Comparison of ENCODE assay signal across 26 cellular contexts in genomic region chr11:93493252-93493897, GRCh38. TPM values are rescaled to one million over a fixed set of nuclear protein-coding genes. Genes with fewer than 3 reads are reported as not detected.
DNase-seq lines count a peak whose midpoint lies in the region; ATAC-seq and TF ChIP-seq lines count a peak whose summit lies in the region.
"Had no signal": no experiment of that assay in that cellular context is flagged by ENCODE, and none has a peak within 500 bp of the region (broad histone marks: within the 10 kb centered on the region; RNA-seq: fewer than 3 reads in every experiment).

No MANE protein-coding gene starts in this region.

- peaks cover 10% of the 10 kb centered on the region for H4K20me1 ChIP-seq in osteoblast (ENCODE audit: insufficient read depth, low read length)

- H3K27ac ChIP-seq in osteoblast (ENCODE audit: low read depth, low read length) = peak overlapping the region; percentile 27
- H3K27ac ChIP-seq: C4-2B, esophagus squamous epithelium, ovary, SJSA1, suprapubic skin had no signal

- H3K79me2 ChIP-seq in osteoblast (ENCODE audit: insufficient read depth, low read length) = no peaks in the 10 kb centered on the region

- H3K36me3 ChIP-seq in osteoblast (ENCODE audit: insufficient read depth, low read length) = peaks cover 3% of the 10 kb centered on the region
- H3K36me3 ChIP-seq: ovary, SJSA1 had no signal

- H3K4me1 ChIP-seq in osteoblast (ENCODE audit: insufficient read depth, low read length) = peaks cover 13% of the 10 kb centered on the region
- H3K4me1 ChIP-seq: esophagus squamous epithelium had no signal

- H3K27me3 ChIP-seq in osteoblast (ENCODE audit: insufficient read depth, low read length) = no peaks in the 10 kb centered on the region
- H3K27me3 ChIP-seq: esophagus squamous epithelium, ovary, SJSA1, suprapubic skin had no signal

- H2AFZ ChIP-seq in osteoblast (ENCODE audit: low read length) = no peak overlapping the region

- ATAC-seq in GM18861 (IDR thresholded peaks at IDR 0.05; ENCODE audit: unreplicated experiment) (no peak), GM18870 (IDR thresholded peaks at IDR 0.05; ENCODE audit: unreplicated experiment) (no peak), HG03565 (IDR thresholded peaks at IDR 0.05; ENCODE audit: unreplicated experiment) (no peak), HG02678 (IDR thresholded peaks at IDR 0.05; ENCODE audit: unreplicated experiment) (no peak)
- ATAC-seq: stimulated activated effector memory CD8-positive, alpha-beta T cell treated with anti-CD3 and anti-CD28 coated beads, Interleukin-12 subunit alpha, Interleukin-12 subunit beta, amount 100 ng/mL, for 72 hours had no signal

- DNase-seq in DMS53 (lab: John Stamatoyannopoulos, UW) (peak; percentile 97), NCI-H69 (lab: John Stamatoyannopoulos, UW) (peak; percentile 17), islet precursor cell (peak; percentile 33), osteoblast (ENCODE audit: insufficient read length, low spot score, missing footprints) (no peak)
- DNase-seq: activated CD4-positive, alpha-beta T cell treated with anti-CD3 and anti-CD28 coated beads, Interleukin-2, amount 50 U/mL, for 48 hours; activated CD8-positive, alpha-beta memory T cell treated with anti-CD3 and anti-CD28 coated beads, Interleukin-2, amount 50 U/mL, for 48 hours; activated naive CD4-positive, alpha-beta T cell treated with anti-CD3 and anti-CD28 coated beads, Interleukin-2, amount 50 U/mL, for 16 hours; amygdala; dermis blood vessel endothelial cell; esophagus squamous epithelium; foreskin melanocyte; H7; NCI-H1092; NCI-H1694 treated with DMSO at 0.1 percent for 48 hours; NCI-H526 treated with DMSO at 0.1 percent for 48 hours; ovary; right cardiac atrium; stimulated activated CD4-positive, alpha-beta T cell treated with anti-CD3 and anti-CD28 coated beads, Interleukin-2, amount 100 ng/mL, for 48 hours had no signal

- no peaks in the 10 kb centered on the region for H3K9me3 ChIP-seq in osteoblast (ENCODE audit: low read depth, low read length)
- H3K9me3 ChIP-seq: esophagus squamous epithelium, ovary, SJSA1, suprapubic skin had no signal

- no peak overlapping the region for H3K4me2 ChIP-seq in osteoblast (ENCODE audit: insufficient read depth, low read length)

- TF ChIP-seq CTCF in osteoblast (IDR thresholded peaks at IDR 0.05; ENCODE audit: extremely low read depth, low read depth, low read length) = no peak

- no peak overlapping the region for H3K4me3 ChIP-seq in osteoblast (ENCODE audit: insufficient read depth, low read length)
- H3K4me3 ChIP-seq: esophagus squamous epithelium, ovary, SJSA1, suprapubic skin had no signal

RNA-seq across cellular contexts. Expression of gene SMCO4, which starts 49.8 kb away (rescaled TPM):
- total RNA-seq in osteoblast = 14.4 and 15.6 TPM in 2 replicates
